1 cellular context compared by ENCODE assay signal in the genomic region with DNA sequence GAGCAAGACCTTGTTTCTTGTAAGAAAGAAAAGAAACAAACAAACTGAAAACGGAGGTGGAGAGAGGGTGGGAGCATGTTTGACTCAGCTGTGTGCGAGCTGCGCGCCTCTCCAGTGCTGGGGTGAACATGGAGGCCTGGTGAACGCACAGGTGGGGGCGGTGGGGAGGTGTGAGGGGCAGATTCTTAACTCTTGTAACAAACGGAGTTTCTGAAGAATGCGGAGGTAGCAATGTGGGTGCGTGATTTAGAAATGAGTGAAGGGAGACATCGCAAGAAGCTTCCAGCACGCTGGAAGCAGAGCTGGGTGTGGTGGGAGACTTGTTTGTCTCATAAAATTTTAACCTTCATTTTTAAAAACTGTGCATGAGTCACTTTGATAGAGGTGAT.
TF ChIP-seq lines count a peak whose summit lies in the region.

No MANE protein-coding gene starts in this region.

TF ChIP-seq in WTC11, 78 proteins besides CTCF, POLR2A, EP300 and RAD21 (continued from another document):
- TF ChIP-seq, protein P1, sequence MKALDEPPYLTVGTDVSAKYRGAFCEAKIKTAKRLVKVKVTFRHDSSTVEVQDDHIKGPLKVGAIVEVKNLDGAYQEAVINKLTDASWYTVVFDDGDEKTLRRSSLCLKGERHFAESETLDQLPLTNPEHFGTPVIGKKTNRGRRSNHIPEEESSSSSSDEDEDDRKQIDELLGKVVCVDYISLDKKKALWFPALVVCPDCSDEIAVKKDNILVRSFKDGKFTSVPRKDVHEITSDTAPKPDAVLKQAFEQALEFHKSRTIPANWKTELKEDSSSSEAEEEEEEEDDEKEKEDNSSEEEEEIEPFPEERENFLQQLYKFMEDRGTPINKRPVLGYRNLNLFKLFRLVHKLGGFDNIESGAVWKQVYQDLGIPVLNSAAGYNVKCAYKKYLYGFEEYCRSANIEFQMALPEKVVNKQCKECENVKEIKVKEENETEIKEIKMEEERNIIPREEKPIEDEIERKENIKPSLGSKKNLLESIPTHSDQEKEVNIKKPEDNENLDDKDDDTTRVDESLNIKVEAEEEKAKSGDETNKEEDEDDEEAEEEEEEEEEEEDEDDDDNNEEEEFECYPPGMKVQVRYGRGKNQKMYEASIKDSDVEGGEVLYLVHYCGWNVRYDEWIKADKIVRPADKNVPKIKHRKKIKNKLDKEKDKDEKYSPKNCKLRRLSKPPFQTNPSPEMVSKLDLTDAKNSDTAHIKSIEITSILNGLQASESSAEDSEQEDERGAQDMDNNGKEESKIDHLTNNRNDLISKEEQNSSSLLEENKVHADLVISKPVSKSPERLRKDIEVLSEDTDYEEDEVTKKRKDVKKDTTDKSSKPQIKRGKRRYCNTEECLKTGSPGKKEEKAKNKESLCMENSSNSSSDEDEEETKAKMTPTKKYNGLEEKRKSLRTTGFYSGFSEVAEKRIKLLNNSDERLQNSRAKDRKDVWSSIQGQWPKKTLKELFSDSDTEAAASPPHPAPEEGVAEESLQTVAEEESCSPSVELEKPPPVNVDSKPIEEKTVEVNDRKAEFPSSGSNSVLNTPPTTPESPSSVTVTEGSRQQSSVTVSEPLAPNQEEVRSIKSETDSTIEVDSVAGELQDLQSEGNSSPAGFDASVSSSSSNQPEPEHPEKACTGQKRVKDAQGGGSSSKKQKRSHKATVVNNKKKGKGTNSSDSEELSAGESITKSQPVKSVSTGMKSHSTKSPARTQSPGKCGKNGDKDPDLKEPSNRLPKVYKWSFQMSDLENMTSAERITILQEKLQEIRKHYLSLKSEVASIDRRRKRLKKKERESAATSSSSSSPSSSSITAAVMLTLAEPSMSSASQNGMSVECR (CRISPR knock-in tag; IDR thresholded peaks at IDR 0.05; ENCODE audit: borderline replicate concordance) = no peak
- TF ChIP-seq, protein P2, sequence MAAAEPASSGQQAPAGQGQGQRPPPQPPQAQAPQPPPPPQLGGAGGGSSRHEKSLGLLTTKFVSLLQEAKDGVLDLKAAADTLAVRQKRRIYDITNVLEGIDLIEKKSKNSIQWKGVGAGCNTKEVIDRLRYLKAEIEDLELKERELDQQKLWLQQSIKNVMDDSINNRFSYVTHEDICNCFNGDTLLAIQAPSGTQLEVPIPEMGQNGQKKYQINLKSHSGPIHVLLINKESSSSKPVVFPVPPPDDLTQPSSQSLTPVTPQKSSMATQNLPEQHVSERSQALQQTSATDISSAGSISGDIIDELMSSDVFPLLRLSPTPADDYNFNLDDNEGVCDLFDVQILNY (CRISPR knock-in tag; IDR thresholded peaks at IDR 0.05) = no peak
- no peak for TF ChIP-seq RELA (CRISPR knock-in tag; IDR thresholded peaks at IDR 0.05; ENCODE audit: borderline replicate concordance)
- no peak for TF ChIP-seq SMAD3 (CRISPR knock-in tag; IDR thresholded peaks at IDR 0.05; ENCODE audit: borderline replicate concordance)
- no peak for TF ChIP-seq NR1H2 (CRISPR knock-in tag; IDR thresholded peaks at IDR 0.05)
- TF ChIP-seq, protein P3, sequence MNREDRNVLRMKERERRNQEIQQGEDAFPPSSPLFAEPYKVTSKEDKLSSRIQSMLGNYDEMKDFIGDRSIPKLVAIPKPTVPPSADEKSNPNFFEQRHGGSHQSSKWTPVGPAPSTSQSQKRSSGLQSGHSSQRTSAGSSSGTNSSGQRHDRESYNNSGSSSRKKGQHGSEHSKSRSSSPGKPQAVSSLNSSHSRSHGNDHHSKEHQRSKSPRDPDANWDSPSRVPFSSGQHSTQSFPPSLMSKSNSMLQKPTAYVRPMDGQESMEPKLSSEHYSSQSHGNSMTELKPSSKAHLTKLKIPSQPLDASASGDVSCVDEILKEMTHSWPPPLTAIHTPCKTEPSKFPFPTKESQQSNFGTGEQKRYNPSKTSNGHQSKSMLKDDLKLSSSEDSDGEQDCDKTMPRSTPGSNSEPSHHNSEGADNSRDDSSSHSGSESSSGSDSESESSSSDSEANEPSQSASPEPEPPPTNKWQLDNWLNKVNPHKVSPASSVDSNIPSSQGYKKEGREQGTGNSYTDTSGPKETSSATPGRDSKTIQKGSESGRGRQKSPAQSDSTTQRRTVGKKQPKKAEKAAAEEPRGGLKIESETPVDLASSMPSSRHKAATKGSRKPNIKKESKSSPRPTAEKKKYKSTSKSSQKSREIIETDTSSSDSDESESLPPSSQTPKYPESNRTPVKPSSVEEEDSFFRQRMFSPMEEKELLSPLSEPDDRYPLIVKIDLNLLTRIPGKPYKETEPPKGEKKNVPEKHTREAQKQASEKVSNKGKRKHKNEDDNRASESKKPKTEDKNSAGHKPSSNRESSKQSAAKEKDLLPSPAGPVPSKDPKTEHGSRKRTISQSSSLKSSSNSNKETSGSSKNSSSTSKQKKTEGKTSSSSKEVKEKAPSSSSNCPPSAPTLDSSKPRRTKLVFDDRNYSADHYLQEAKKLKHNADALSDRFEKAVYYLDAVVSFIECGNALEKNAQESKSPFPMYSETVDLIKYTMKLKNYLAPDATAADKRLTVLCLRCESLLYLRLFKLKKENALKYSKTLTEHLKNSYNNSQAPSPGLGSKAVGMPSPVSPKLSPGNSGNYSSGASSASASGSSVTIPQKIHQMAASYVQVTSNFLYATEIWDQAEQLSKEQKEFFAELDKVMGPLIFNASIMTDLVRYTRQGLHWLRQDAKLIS (CRISPR knock-in tag; IDR thresholded peaks at IDR 0.05; ENCODE audit: borderline replicate concordance) = no peak
- no peak for TF ChIP-seq FOXP1 (CRISPR knock-in tag; IDR thresholded peaks at IDR 0.05; ENCODE audit: borderline replicate concordance)
- TF ChIP-seq GTF2I (CRISPR knock-in tag; conservative IDR thresholded peaks at IDR 0.05) = no peak
- no peak for TF ChIP-seq KAT7 (CRISPR knock-in tag; IDR thresholded peaks at IDR 0.05; ENCODE audit: borderline replicate concordance)
- TF ChIP-seq NFATC4 (CRISPR knock-in tag; IDR thresholded peaks at IDR 0.05) = no peak
- no peak for TF ChIP-seq SMAD4 (CRISPR knock-in tag; IDR thresholded peaks at IDR 0.05)
- TF ChIP-seq, protein P4, sequence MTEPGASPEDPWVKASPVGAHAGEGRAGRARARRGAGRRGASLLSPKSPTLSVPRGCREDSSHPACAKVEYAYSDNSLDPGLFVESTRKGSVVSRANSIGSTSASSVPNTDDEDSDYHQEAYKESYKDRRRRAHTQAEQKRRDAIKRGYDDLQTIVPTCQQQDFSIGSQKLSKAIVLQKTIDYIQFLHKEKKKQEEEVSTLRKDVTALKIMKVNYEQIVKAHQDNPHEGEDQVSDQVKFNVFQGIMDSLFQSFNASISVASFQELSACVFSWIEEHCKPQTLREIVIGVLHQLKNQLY (CRISPR knock-in tag; IDR thresholded peaks at IDR 0.05) = no peak
- TF ChIP-seq HMGA2 (CRISPR knock-in tag; IDR thresholded peaks at IDR 0.05) = no peak
TF ChIP-seq in WTC11: peak in this region for 0.
